Comparison of ENCODE assay signal across 2 cellular contexts in genomic region chr12:74985293-74985985, GRCh38.
TF ChIP-seq lines count a peak whose summit lies in the region.

No MANE protein-coding gene starts in this region.

TF ChIP-seq in liver, 16 proteins besides CTCF, POLR2A, EP300 and RAD21:
- peak; percentile 38 for TF ChIP-seq NR2F2 (IDR thresholded peaks at IDR 0.05)
- TF ChIP-seq FOXA1 (IDR thresholded peaks at IDR 0.05), result peak; percentile 22
- TF ChIP-seq YY1 (IDR thresholded peaks at IDR 0.05), result peak; percentile 48
- TF ChIP-seq RXRA (IDR thresholded peaks at IDR 0.05), result peak; percentile 80 to 88
- peak; percentile 70 for TF ChIP-seq SP1 (IDR thresholded peaks at IDR 0.05)
- TF ChIP-seq, protein P1, sequence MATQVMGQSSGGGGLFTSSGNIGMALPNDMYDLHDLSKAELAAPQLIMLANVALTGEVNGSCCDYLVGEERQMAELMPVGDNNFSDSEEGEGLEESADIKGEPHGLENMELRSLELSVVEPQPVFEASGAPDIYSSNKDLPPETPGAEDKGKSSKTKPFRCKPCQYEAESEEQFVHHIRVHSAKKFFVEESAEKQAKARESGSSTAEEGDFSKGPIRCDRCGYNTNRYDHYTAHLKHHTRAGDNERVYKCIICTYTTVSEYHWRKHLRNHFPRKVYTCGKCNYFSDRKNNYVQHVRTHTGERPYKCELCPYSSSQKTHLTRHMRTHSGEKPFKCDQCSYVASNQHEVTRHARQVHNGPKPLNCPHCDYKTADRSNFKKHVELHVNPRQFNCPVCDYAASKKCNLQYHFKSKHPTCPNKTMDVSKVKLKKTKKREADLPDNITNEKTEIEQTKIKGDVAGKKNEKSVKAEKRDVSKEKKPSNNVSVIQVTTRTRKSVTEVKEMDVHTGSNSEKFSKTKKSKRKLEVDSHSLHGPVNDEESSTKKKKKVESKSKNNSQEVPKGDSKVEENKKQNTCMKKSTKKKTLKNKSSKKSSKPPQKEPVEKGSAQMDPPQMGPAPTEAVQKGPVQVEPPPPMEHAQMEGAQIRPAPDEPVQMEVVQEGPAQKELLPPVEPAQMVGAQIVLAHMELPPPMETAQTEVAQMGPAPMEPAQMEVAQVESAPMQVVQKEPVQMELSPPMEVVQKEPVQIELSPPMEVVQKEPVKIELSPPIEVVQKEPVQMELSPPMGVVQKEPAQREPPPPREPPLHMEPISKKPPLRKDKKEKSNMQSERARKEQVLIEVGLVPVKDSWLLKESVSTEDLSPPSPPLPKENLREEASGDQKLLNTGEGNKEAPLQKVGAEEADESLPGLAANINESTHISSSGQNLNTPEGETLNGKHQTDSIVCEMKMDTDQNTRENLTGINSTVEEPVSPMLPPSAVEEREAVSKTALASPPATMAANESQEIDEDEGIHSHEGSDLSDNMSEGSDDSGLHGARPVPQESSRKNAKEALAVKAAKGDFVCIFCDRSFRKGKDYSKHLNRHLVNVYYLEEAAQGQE (IDR thresholded peaks at IDR 0.05), result no peak
- peak; percentile 78 to 91 for TF ChIP-seq HNF4A (conservative IDR thresholded peaks at IDR 0.05)
- TF ChIP-seq, protein P2, sequence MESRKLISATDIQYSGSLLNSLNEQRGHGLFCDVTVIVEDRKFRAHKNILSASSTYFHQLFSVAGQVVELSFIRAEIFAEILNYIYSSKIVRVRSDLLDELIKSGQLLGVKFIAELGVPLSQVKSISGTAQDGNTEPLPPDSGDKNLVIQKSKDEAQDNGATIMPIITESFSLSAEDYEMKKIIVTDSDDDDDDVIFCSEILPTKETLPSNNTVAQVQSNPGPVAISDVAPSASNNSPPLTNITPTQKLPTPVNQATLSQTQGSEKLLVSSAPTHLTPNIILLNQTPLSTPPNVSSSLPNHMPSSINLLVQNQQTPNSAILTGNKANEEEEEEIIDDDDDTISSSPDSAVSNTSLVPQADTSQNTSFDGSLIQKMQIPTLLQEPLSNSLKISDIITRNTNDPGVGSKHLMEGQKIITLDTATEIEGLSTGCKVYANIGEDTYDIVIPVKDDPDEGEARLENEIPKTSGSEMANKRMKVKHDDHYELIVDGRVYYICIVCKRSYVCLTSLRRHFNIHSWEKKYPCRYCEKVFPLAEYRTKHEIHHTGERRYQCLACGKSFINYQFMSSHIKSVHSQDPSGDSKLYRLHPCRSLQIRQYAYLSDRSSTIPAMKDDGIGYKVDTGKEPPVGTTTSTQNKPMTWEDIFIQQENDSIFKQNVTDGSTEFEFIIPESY (IDR thresholded peaks at IDR 0.05), result no peak
- peak; percentile 74 for TF ChIP-seq HNF4G (IDR thresholded peaks at IDR 0.05)

TF ChIP-seq in HepG2, 621 proteins besides CTCF, POLR2A, EP300 and RAD21:
- TF ChIP-seq GTF3A (CRISPR knock-in tag; conservative IDR thresholded peaks at IDR 0.05) (no peak), TIGD3 (CRISPR knock-in tag; IDR thresholded peaks at IDR 0.05; ENCODE audit: borderline replicate concordance) (no peak), ZNF878 (CRISPR knock-in tag; IDR thresholded peaks at IDR 0.05) (no peak), ZNF224 (CRISPR knock-in tag; IDR thresholded peaks at IDR 0.05) (no peak), ZBTB38 (CRISPR knock-in tag; IDR thresholded peaks at IDR 0.05) (no peak), PLSCR1 (CRISPR knock-in tag; IDR thresholded peaks at IDR 0.05; ENCODE audit: borderline replicate concordance) (no peak), ZHX2 (IDR thresholded peaks at IDR 0.05; ENCODE audit: low read depth) (no peak), ZHX2 (CRISPR knock-in tag; IDR thresholded peaks at IDR 0.05; ENCODE audit: borderline replicate concordance) (no peak), JUNB (CRISPR knock-in tag; IDR thresholded peaks at IDR 0.05; ENCODE audit: borderline replicate concordance) (no peak), HOXA7 (CRISPR knock-in tag; IDR thresholded peaks at IDR 0.05) (no peak), ZNF160 (CRISPR knock-in tag; IDR thresholded peaks at IDR 0.05) (no peak)
